1 cellular context compared by ENCODE assay signal in genomic region chrX:2692221-2693122, GRCh38.
TF ChIP-seq lines count a peak whose summit lies in the region.

No MANE protein-coding gene starts in this region.

TF ChIP-seq in H1, 55 proteins besides CTCF, POLR2A, EP300 and RAD21:
- no peak for TF ChIP-seq CBX8 (IDR thresholded peaks at IDR 0.05; ENCODE audit: borderline replicate concordance, low read depth, low read length)
- no peak for TF ChIP-seq SRF (IDR thresholded peaks at IDR 0.05; ENCODE audit: low read depth, low read length)
- no peak for TF ChIP-seq MAX (IDR thresholded peaks at IDR 0.05)
- TF ChIP-seq EZH2 (IDR thresholded peaks at IDR 0.05; ENCODE audit: low read depth, low read length, severe bottlenecking): no peak
- TF ChIP-seq TAF1 (IDR thresholded peaks at IDR 0.05; ENCODE audit: low read depth, low read length): no peak
- TF ChIP-seq SP4 (IDR thresholded peaks at IDR 0.05; ENCODE audit: low read length): no peak
- no peak for TF ChIP-seq TEAD4 (IDR thresholded peaks at IDR 0.05; ENCODE audit: low read depth, low read length)
- TF ChIP-seq SIX5 (IDR thresholded peaks at IDR 0.05; ENCODE audit: low read depth, low read length): no peak
- no peak for TF ChIP-seq SIRT6 (IDR thresholded peaks at IDR 0.05; ENCODE audit: low read length)
- no peak for TF ChIP-seq POU5F1 (IDR thresholded peaks at IDR 0.05; ENCODE audit: low read depth, low read length)
- no peak for TF ChIP-seq NANOG (IDR thresholded peaks at IDR 0.05; ENCODE audit: insufficient read depth, low read depth, low read length, poor library complexity, severe bottlenecking)
- TF ChIP-seq NRF1 (IDR thresholded peaks at IDR 0.05; ENCODE audit: low read depth, low read length): no peak
- TF ChIP-seq RBBP5 (IDR thresholded peaks at IDR 0.05; ENCODE audit: borderline replicate concordance, low read depth, low read length): peak; percentile 31; the same call in 1 of the 2 replicates
- no peak for TF ChIP-seq MAFK (IDR thresholded peaks at IDR 0.05; ENCODE audit: low read depth, low read length)
- no peak for TF ChIP-seq RFX5 (IDR thresholded peaks at IDR 0.05; ENCODE audit: borderline replicate concordance, low read depth, low read length)
- TF ChIP-seq SUZ12 (IDR thresholded peaks at IDR 0.05; ENCODE audit: low read length): 0 out of 2 replicates have a peak, but pooled peaks have one; percentile 4
TF ChIP-seq in H1: peak in this region for 2.
